In genomic region chr7:3895341-3895740, GRCh38 we compare ENCODE assay signal across 12 cellular contexts.
DNase-seq lines count a peak whose midpoint lies in the region; ATAC-seq, FAIRE-seq and TF ChIP-seq lines count a peak whose summit lies in the region.
"Had no signal": no experiment of that assay in that cellular context is flagged by ENCODE, and none has a peak within 500 bp of the region (broad histone marks: within the 10 kb centered on the region; RNA-seq: fewer than 3 reads in every experiment).

No MANE protein-coding gene starts in this region.

- TF ChIP-seq EP300 in transverse colon (IDR thresholded peaks at IDR 0.05; ENCODE audit: low read depth): no peak

- H3K27me3 ChIP-seq in transverse colon: no peaks in the 10 kb centered on the region
- H3K27me3 ChIP-seq: BLaER1 treated with 17β-estradiol and CSF1 and Interleukin-3, amounts not matched to agents 10 nM and 100 nM had no signal

- no peak overlapping the region for H3K27ac ChIP-seq in transverse colon
- H3K27ac ChIP-seq: BLaER1 treated with 17β-estradiol and CSF1 and Interleukin-3, amounts not matched to agents 10 nM and 100 nM had no signal

- peak; percentile 31 for FAIRE-seq in HTR-8/SVneo (lab: Jason Lieb, UNC)
- FAIRE-seq in urothelium cell line (lab: Jason Lieb, UNC): peak; percentile 67
- FAIRE-seq: H1 had no signal

- H3K4me3 ChIP-seq in transverse colon: no peak overlapping the region
- H3K4me3 ChIP-seq: BLaER1 treated with 17β-estradiol and CSF1 and Interleukin-3, amounts not matched to agents 10 nM and 100 nM had no signal

- intact Hi-C loops in transverse colon (cut with DNase I; ENCODE audit: low total_unique reads): loop anchor here (5.0 kb wide), 1 partner anchor 593 kb away; the partner anchor contains the start of gene SDK1

- no peaks in the 10 kb centered on the region for H3K9me3 ChIP-seq in transverse colon

- no peak for ATAC-seq in GM21825 (IDR thresholded peaks at IDR 0.05; ENCODE audit: unreplicated experiment)
- ATAC-seq: CD8-positive, alpha-beta T cell had no signal

- in situ Hi-C loops in transverse colon (cut with MboI; ENCODE audit: low pct_ligation_motif_present in 1 of 4, low pct_unique_long_range_greater_than_20kb in 1 of 4, low sequenced_read_pairs in 3 of 4): loop anchor here in 2 of 4 donors (25.0 kb wide), 2 partner anchors 583 to 1033 kb away; partner anchors contain the start of gene SDK1 (in 1 of the 2)

- H3K36me3 ChIP-seq in transverse colon: no peaks in the 10 kb centered on the region
- H3K36me3 ChIP-seq: BLaER1 treated with 17β-estradiol and CSF1 and Interleukin-3, amounts not matched to agents 10 nM and 100 nM had no signal

- DNase-seq in HTR-8/SVneo (ENCODE audit: insufficient read length, low spot score) (no peak), NOMO-1 treated with DMSO at 0.1 percent for 48 hours (lab: John Stamatoyannopoulos, UW; ENCODE audit: unreplicated experiment) (peak; percentile 42), SKM-1 treated with dmso at 0.1 percent for 144 hours (lab: John Stamatoyannopoulos, UW; ENCODE audit: unreplicated experiment) (peak; percentile 64), urothelium cell line (ENCODE audit: low spot score) (no peak), transverse colon (no peak)
- DNase-seq: Calu3; CD8-positive, alpha-beta T cell; GF-D8; H9 had no signal

- no peaks in the 10 kb centered on the region for H3K4me1 ChIP-seq in transverse colon

- TF ChIP-seq POLR2A in transverse colon (IDR thresholded peaks at IDR 0.05): no peak

- no peak for TF ChIP-seq CTCF in transverse colon (IDR thresholded peaks at IDR 0.05)

- WGBS in transverse colon (ENCODE audit: low coverage in 1 of 2), 2 donors: 73 to 88% methylated on average over 6 of the region's 6 CpGs

Comparison
In these comparisons a context has a peak if more than half of its experiments do, and no peak if none do; other contexts are left out.
1. DNase-seq: peak in NOMO-1 treated with DMSO at 0.1 percent for 48 hours (single experiment) and SKM-1 treated with dmso at 0.1 percent for 144 hours (single experiment); none in HTR-8/SVneo (single experiment), urothelium cell line (single experiment) and transverse colon (single experiment).